32 cellular contexts compared by ENCODE assay signal in genomic region chr4:93414041-93414440, GRCh38.
"Had no signal": no experiment of that assay in that cellular context is flagged by ENCODE, and none has a peak within 500 bp of the region (broad histone marks: within the 10 kb centered on the region; RNA-seq: fewer than 3 reads in every experiment).

No MANE protein-coding gene starts in this region.

- H3K4me1 Mint-ChIP-seq: activated CD4-positive, alpha-beta T cell treated with anti-CD3 and anti-CD28 coated beads for 36 hours; activated CD4-positive, alpha-beta T cell treated with anti-CD3 and anti-CD28 coated beads, Interleukin-2, amount 10 ng/mL, durations not matched to agents 24 days and 14 days; activated CD8-positive, alpha-beta memory T cell treated with anti-CD3 and anti-CD28 coated beads, Interleukin-2, amount 10 ng/mL, durations not matched to agents 7 days and 5 days; activated naive CD4-positive, alpha-beta T cell treated with anti-CD3 and anti-CD28 coated beads, Interleukin-2, amount 50 U/mL, for 24 hours; activated naive CD8-positive, alpha-beta T cell treated with anti-CD3 and anti-CD28 coated beads for 36 hours; activated naive CD8-positive, alpha-beta T cell treated with anti-CD3 and anti-CD28 coated beads, Interleukin-2, amount 50 U/mL, for 24 hours; T-helper 17 cell had no signal

- H3K9me3 Mint-ChIP-seq: activated CD4-positive, alpha-beta memory T cell treated with anti-CD3 and anti-CD28 coated beads for 36 hours; activated CD4-positive, alpha-beta T cell treated with anti-CD3 and anti-CD28 coated beads, Interleukin-2, amount 10 ng/mL, durations not matched to agents 24 days and 14 days; activated naive CD4-positive, alpha-beta T cell treated with anti-CD3 and anti-CD28 coated beads for 36 hours; activated T-helper 1 cell treated with anti-CD3 and anti-CD28 coated beads, Interleukin-12 subunit alpha, Interleukin-12 subunit beta, Interleukin-2, Interleukin-4 antibody, amounts not matched to agents 30 ng/mL and 10 ng/mL and 1 ng/mL, durations not matched to agents 14 hours and 24 hours and 36 hours; activated T-helper 2 cell treated with anti-CD3 and anti-CD28 coated beads, Interferon-gamma antibody, Interleukin-2, Interleukin-4, amounts not matched to agents 10 μg/mL and 5 μg/mL and 100 μg/mL, durations not matched to agents 14 hours and 24 hours and 36 hours; brain had no signal

- H3K27me3 Mint-ChIP-seq: activated CD4-positive, alpha-beta memory T cell treated with anti-CD3 and anti-CD28 coated beads for 36 hours; activated CD4-positive, alpha-beta T cell treated with anti-CD3 and anti-CD28 coated beads for 36 hours; activated CD4-positive, alpha-beta T cell treated with anti-CD3 and anti-CD28 coated beads, Interleukin-2, amount 10 ng/mL, durations not matched to agents 24 days and 14 days; activated CD8-positive, alpha-beta memory T cell treated with anti-CD3 and anti-CD28 coated beads, Interleukin-2, amount 10 ng/mL, durations not matched to agents 7 days and 5 days; activated naive CD4-positive, alpha-beta T cell treated with anti-CD3 and anti-CD28 coated beads, Interleukin-2, amount 50 U/mL, for 24 hours; activated naive CD8-positive, alpha-beta T cell treated with anti-CD3 and anti-CD28 coated beads for 36 hours; activated naive CD8-positive, alpha-beta T cell treated with anti-CD3 and anti-CD28 coated beads, Interleukin-2, amount 50 U/mL, for 24 hours; brain; T-helper 17 cell had no signal

- H3K4me3 Mint-ChIP-seq: activated CD4-positive, alpha-beta memory T cell treated with anti-CD3 and anti-CD28 coated beads for 36 hours; activated CD4-positive, alpha-beta T cell treated with anti-CD3 and anti-CD28 coated beads for 36 hours; activated CD4-positive, alpha-beta T cell treated with anti-CD3 and anti-CD28 coated beads, Interleukin-2, amount 10 ng/mL, durations not matched to agents 24 days and 14 days; activated CD8-positive, alpha-beta memory T cell treated with anti-CD3 and anti-CD28 coated beads, Interleukin-2, amount 10 ng/mL, durations not matched to agents 7 days and 5 days; activated CD8-positive, alpha-beta T cell treated with anti-CD3 and anti-CD28 coated beads, Interleukin-2, amount 10 ng/mL, durations not matched to agents 7 days and 5 days; activated naive CD4-positive, alpha-beta T cell treated with anti-CD3 and anti-CD28 coated beads for 36 hours; activated naive CD4-positive, alpha-beta T cell treated with anti-CD3 and anti-CD28 coated beads, Interleukin-2, amount 50 U/mL, for 24 hours; activated naive CD8-positive, alpha-beta T cell treated with anti-CD3 and anti-CD28 coated beads for 36 hours; activated naive CD8-positive, alpha-beta T cell treated with anti-CD3 and anti-CD28 coated beads, Interleukin-2, amount 50 U/mL, for 24 hours; activated T-helper 1 cell treated with anti-CD3 and anti-CD28 coated beads, Interleukin-12 subunit alpha, Interleukin-12 subunit beta, Interleukin-2, Interleukin-4 antibody, amounts not matched to agents 30 ng/mL and 10 ng/mL and 1 ng/mL, durations not matched to agents 14 hours and 24 hours and 36 hours; brain; T-helper 17 cell had no signal

- H3K4me3 ChIP-seq: adrenal gland, breast epithelium, cardiac muscle cell, colonic mucosa, esophagus squamous epithelium, gastroesophageal sphincter had no signal

- H3K27ac Mint-ChIP-seq: activated CD4-positive, alpha-beta memory T cell treated with anti-CD3 and anti-CD28 coated beads for 36 hours; activated CD4-positive, alpha-beta T cell treated with anti-CD3 and anti-CD28 coated beads for 36 hours; activated CD4-positive, alpha-beta T cell treated with anti-CD3 and anti-CD28 coated beads, Interleukin-2, amount 10 ng/mL, durations not matched to agents 24 days and 14 days; activated CD8-positive, alpha-beta memory T cell treated with anti-CD3 and anti-CD28 coated beads, Interleukin-2, amount 10 ng/mL, durations not matched to agents 7 days and 5 days; activated CD8-positive, alpha-beta T cell treated with anti-CD3 and anti-CD28 coated beads, Interleukin-2, amount 10 ng/mL, durations not matched to agents 7 days and 5 days; activated naive CD4-positive, alpha-beta T cell treated with anti-CD3 and anti-CD28 coated beads for 36 hours; activated naive CD4-positive, alpha-beta T cell treated with anti-CD3 and anti-CD28 coated beads, Interleukin-2, amount 50 U/mL, for 24 hours; activated naive CD8-positive, alpha-beta T cell treated with anti-CD3 and anti-CD28 coated beads for 36 hours; activated naive CD8-positive, alpha-beta T cell treated with anti-CD3 and anti-CD28 coated beads, Interleukin-2, amount 50 U/mL, for 24 hours; activated T-helper 1 cell treated with anti-CD3 and anti-CD28 coated beads, Interleukin-12 subunit alpha, Interleukin-12 subunit beta, Interleukin-2, Interleukin-4 antibody, amounts not matched to agents 30 ng/mL and 10 ng/mL and 1 ng/mL, durations not matched to agents 14 hours and 24 hours and 36 hours; activated T-helper 2 cell treated with anti-CD3 and anti-CD28 coated beads, Interferon-gamma antibody, Interleukin-2, Interleukin-4, amounts not matched to agents 10 μg/mL and 5 μg/mL and 100 μg/mL, durations not matched to agents 14 hours and 24 hours and 36 hours; T-helper 17 cell had no signal

- DNase-seq: activated CD4-positive, alpha-beta memory T cell treated with anti-CD3 and anti-CD28 coated beads for 36 hours; activated CD4-positive, alpha-beta T cell treated with anti-CD3 and anti-CD28 coated beads for 36 hours; activated CD4-positive, alpha-beta T cell treated with anti-CD3 and anti-CD28 coated beads, Interleukin-2, amount 10 ng/mL, durations not matched to agents 24 days and 14 days; activated CD4-positive, CD25-positive, alpha-beta regulatory T cell; activated CD4-positive, CD25-positive, alpha-beta regulatory T cell treated with anti-CD3 and anti-CD28 coated beads, Interleukin-2, amount 50 U/mL, for 72 hours; activated CD8-positive, alpha-beta memory T cell treated with anti-CD3 and anti-CD28 coated beads, Interleukin-2, amount 10 ng/mL, durations not matched to agents 7 days and 5 days; activated CD8-positive, alpha-beta memory T cell treated with anti-CD3 and anti-CD28 coated beads, Interleukin-2, amount 50 U/mL, for 4 hours; activated CD8-positive, alpha-beta T cell treated with anti-CD3 and anti-CD28 coated beads, Interleukin-2, amount 10 ng/mL, durations not matched to agents 7 days and 5 days; activated effector memory CD4-positive, alpha-beta T cell treated with anti-CD3 and anti-CD28 coated beads, Interleukin-2, amount 50 U/mL, for 16 hours; activated naive CD4-positive, alpha-beta T cell treated with anti-CD3 and anti-CD28 coated beads for 36 hours; activated naive CD8-positive, alpha-beta T cell treated with anti-CD3 and anti-CD28 coated beads for 36 hours; activated naive CD8-positive, alpha-beta T cell treated with anti-CD3 and anti-CD28 coated beads, Interleukin-2, amount 50 U/mL, for 24 hours; activated T-cell treated with anti-CD3 and anti-CD28 coated beads, Interleukin-2, amount 50 U/mL, for 1 hour; activated T-cell treated with anti-CD3 and anti-CD28 coated beads, Interleukin-2, amount 50 U/mL, for 48 hours; adrenal gland; amygdala; aorta; central memory CD4-positive, alpha-beta T cell; cerebellar nuclear complex; colonic mucosa; effector CD8-positive, alpha-beta T cell; esophagus squamous epithelium; foreskin melanocyte; T-helper 17 cell had no signal

- H3K27me3 ChIP-seq: adrenal gland, breast epithelium, cardiac muscle cell, colonic mucosa, esophagus squamous epithelium, gastroesophageal sphincter had no signal

- H3K9me3 ChIP-seq: adrenal gland, breast epithelium, colonic mucosa, esophagus squamous epithelium, gastroesophageal sphincter had no signal

- H3K27ac ChIP-seq: adrenal gland, breast epithelium, cardiac muscle cell, colonic mucosa, epithelial cell of prostate, esophagus squamous epithelium, gastroesophageal sphincter had no signal

- ATAC-seq: activated CD4-positive, alpha-beta T cell treated with anti-CD3 and anti-CD28 coated beads for 36 hours; activated CD8-positive, alpha-beta memory T cell treated with anti-CD3 and anti-CD28 coated beads, Interleukin-2, amount 10 ng/mL, durations not matched to agents 7 days and 5 days; activated CD8-positive, alpha-beta T cell treated with anti-CD3 and anti-CD28 coated beads, Interleukin-2, amount 10 ng/mL, durations not matched to agents 7 days and 5 days; activated naive CD8-positive, alpha-beta T cell treated with anti-CD3 and anti-CD28 coated beads, Interleukin-2, amount 50 U/mL, for 24 hours; gastroesophageal sphincter; T-helper 17 cell had no signal

- H3K4me1 ChIP-seq: adrenal gland, breast epithelium, colonic mucosa, esophagus squamous epithelium, gastroesophageal sphincter had no signal

- H3K36me3 ChIP-seq: adrenal gland, breast epithelium, cardiac muscle cell, colonic mucosa, esophagus squamous epithelium, gastroesophageal sphincter had no signal
